1 cellular context compared by ENCODE assay signal in genomic region chr16:14285542-14286380, GRCh38.
TF ChIP-seq lines count a peak whose summit lies in the region.

No MANE protein-coding gene starts in this region.

TF ChIP-seq in HepG2, 621 proteins besides CTCF, POLR2A, EP300 and RAD21 (continued from another document and continues in another):
- TF ChIP-seq, protein P1, sequence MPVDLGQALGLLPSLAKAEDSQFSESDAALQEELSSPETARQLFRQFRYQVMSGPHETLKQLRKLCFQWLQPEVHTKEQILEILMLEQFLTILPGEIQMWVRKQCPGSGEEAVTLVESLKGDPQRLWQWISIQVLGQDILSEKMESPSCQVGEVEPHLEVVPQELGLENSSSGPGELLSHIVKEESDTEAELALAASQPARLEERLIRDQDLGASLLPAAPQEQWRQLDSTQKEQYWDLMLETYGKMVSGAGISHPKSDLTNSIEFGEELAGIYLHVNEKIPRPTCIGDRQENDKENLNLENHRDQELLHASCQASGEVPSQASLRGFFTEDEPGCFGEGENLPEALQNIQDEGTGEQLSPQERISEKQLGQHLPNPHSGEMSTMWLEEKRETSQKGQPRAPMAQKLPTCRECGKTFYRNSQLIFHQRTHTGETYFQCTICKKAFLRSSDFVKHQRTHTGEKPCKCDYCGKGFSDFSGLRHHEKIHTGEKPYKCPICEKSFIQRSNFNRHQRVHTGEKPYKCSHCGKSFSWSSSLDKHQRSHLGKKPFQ (CRISPR knock-in tag; IDR thresholded peaks at IDR 0.05; ENCODE audit: insufficient replicate concordance): peak; percentile 91
- peak; percentile 86 for TF ChIP-seq ZBTB7A (CRISPR knock-in tag; IDR thresholded peaks at IDR 0.05)
- no peak; the same call in 1 of the 2 replicates for TF ChIP-seq ZNF138 (CRISPR knock-in tag; IDR thresholded peaks at IDR 0.05; ENCODE audit: low read depth)
- peak; percentile 58; the same call in 1 of the 2 replicates for TF ChIP-seq ZNF446 (CRISPR knock-in tag; IDR thresholded peaks at IDR 0.05)
- peak; percentile 94 for TF ChIP-seq ZFP36L1 (CRISPR knock-in tag; IDR thresholded peaks at IDR 0.05)
- TF ChIP-seq, protein P2, sequence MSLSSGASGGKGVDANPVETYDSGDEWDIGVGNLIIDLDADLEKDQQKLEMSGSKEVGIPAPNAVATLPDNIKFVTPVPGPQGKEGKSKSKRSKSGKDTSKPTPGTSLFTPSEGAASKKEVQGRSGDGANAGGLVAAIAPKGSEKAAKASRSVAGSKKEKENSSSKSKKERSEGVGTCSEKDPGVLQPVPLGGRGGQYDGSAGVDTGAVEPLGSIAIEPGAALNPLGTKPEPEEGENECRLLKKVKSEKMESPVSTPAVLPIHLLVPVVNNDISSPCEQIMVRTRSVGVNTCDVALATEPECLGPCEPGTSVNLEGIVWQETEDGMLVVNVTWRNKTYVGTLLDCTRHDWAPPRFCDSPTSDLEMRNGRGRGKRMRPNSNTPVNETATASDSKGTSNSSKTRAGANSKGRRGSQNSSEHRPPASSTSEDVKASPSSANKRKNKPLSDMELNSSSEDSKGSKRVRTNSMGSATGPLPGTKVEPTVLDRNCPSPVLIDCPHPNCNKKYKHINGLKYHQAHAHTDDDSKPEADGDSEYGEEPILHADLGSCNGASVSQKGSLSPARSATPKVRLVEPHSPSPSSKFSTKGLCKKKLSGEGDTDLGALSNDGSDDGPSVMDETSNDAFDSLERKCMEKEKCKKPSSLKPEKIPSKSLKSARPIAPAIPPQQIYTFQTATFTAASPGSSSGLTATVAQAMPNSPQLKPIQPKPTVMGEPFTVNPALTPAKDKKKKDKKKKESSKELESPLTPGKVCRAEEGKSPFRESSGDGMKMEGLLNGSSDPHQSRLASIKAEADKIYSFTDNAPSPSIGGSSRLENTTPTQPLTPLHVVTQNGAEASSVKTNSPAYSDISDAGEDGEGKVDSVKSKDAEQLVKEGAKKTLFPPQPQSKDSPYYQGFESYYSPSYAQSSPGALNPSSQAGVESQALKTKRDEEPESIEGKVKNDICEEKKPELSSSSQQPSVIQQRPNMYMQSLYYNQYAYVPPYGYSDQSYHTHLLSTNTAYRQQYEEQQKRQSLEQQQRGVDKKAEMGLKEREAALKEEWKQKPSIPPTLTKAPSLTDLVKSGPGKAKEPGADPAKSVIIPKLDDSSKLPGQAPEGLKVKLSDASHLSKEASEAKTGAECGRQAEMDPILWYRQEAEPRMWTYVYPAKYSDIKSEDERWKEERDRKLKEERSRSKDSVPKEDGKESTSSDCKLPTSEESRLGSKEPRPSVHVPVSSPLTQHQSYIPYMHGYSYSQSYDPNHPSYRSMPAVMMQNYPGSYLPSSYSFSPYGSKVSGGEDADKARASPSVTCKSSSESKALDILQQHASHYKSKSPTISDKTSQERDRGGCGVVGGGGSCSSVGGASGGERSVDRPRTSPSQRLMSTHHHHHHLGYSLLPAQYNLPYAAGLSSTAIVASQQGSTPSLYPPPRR (CRISPR knock-in tag; IDR thresholded peaks at IDR 0.05; ENCODE audit: borderline replicate concordance): peak; percentile 84
- no peak for TF ChIP-seq ZNF253 (CRISPR knock-in tag; IDR thresholded peaks at IDR 0.05; ENCODE audit: borderline replicate concordance)
- peak; percentile 85; the same call in 1 of the 2 replicates for TF ChIP-seq KDM5B (CRISPR knock-in tag; IDR thresholded peaks at IDR 0.05; ENCODE audit: borderline replicate concordance)
- peak; percentile 48 for TF ChIP-seq ZNF883 (CRISPR knock-in tag; IDR thresholded peaks at IDR 0.05; ENCODE audit: not compliant biosample characterization)
- peak; percentile 90 for TF ChIP-seq PHF21A (CRISPR knock-in tag; IDR thresholded peaks at IDR 0.05)
- peak; percentile 83; the same call in 1 of the 2 replicates for TF ChIP-seq ZNF567 (CRISPR knock-in tag; IDR thresholded peaks at IDR 0.05; ENCODE audit: borderline replicate concordance)
- no peak; the same call in 1 of the 2 replicates for TF ChIP-seq ZSCAN30 (CRISPR knock-in tag; IDR thresholded peaks at IDR 0.05)
- TF ChIP-seq ZNF225 (CRISPR knock-in tag; IDR thresholded peaks at IDR 0.05): peak; percentile 72; the same call in 1 of the 2 replicates
- no peak; the same call in 1 of the 2 replicates for TF ChIP-seq SIN3A (IDR thresholded peaks at IDR 0.05; ENCODE audit: borderline replicate concordance, low read depth, low read length)
- peak; percentile 56; the same call in 1 of the 2 replicates for TF ChIP-seq CREBL2 (CRISPR knock-in tag; IDR thresholded peaks at IDR 0.05; ENCODE audit: borderline replicate concordance)
- TF ChIP-seq TIGD3 (CRISPR knock-in tag; IDR thresholded peaks at IDR 0.05; ENCODE audit: borderline replicate concordance): no peak
- peak; percentile 99 for TF ChIP-seq ZNF383 (CRISPR knock-in tag; IDR thresholded peaks at IDR 0.05; ENCODE audit: borderline replicate concordance)
- peak; percentile 84; the same call in 1 of the 2 replicates for TF ChIP-seq ZNF607 (CRISPR knock-in tag; IDR thresholded peaks at IDR 0.05; ENCODE audit: borderline replicate concordance)
- TF ChIP-seq GABPB1 (CRISPR knock-in tag; IDR thresholded peaks at IDR 0.05): peak; percentile 83
- TF ChIP-seq ZNF775 (CRISPR knock-in tag; IDR thresholded peaks at IDR 0.05; ENCODE audit: borderline replicate concordance): 0 out of 2 replicates have a peak, but pooled peaks have one; percentile 29
- peak; percentile 74; the same call in 1 of the 2 replicates for TF ChIP-seq ZMYM3 (CRISPR knock-in tag; IDR thresholded peaks at IDR 0.05)
- TF ChIP-seq ZNF670 (CRISPR knock-in tag; IDR thresholded peaks at IDR 0.05; ENCODE audit: borderline replicate concordance): peak; percentile 100
- TF ChIP-seq TAF1 (CRISPR knock-in tag; IDR thresholded peaks at IDR 0.05): peak; percentile 54; the same call in 1 of the 2 replicates
- peak; percentile 92 for TF ChIP-seq ZNF350 (CRISPR knock-in tag; IDR thresholded peaks at IDR 0.05; ENCODE audit: borderline replicate concordance, low read depth)
- TF ChIP-seq, protein P3, sequence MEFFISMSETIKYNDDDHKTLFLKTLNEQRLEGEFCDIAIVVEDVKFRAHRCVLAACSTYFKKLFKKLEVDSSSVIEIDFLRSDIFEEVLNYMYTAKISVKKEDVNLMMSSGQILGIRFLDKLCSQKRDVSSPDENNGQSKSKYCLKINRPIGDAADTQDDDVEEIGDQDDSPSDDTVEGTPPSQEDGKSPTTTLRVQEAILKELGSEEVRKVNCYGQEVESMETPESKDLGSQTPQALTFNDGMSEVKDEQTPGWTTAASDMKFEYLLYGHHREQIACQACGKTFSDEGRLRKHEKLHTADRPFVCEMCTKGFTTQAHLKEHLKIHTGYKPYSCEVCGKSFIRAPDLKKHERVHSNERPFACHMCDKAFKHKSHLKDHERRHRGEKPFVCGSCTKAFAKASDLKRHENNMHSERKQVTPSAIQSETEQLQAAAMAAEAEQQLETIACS (CRISPR knock-in tag; IDR thresholded peaks at IDR 0.05): peak; percentile 97
- TF ChIP-seq ZNF878 (CRISPR knock-in tag; IDR thresholded peaks at IDR 0.05): peak; percentile 76; the same call in 1 of the 2 replicates
- peak; percentile 79 for TF ChIP-seq ZNF430 (CRISPR knock-in tag; IDR thresholded peaks at IDR 0.05)
- peak; percentile 65 for TF ChIP-seq ZNF235 (CRISPR knock-in tag; IDR thresholded peaks at IDR 0.05; ENCODE audit: borderline replicate concordance)
- TF ChIP-seq ZIK1 (CRISPR knock-in tag; IDR thresholded peaks at IDR 0.05; ENCODE audit: borderline replicate concordance, low read depth): peak; percentile 89; the same call in 1 of the 2 replicates
- peak; percentile 89; the same call in 1 of the 2 replicates for TF ChIP-seq ZNF552 (CRISPR knock-in tag; IDR thresholded peaks at IDR 0.05; ENCODE audit: borderline replicate concordance)
- TF ChIP-seq GLI4 (CRISPR knock-in tag; IDR thresholded peaks at IDR 0.05; ENCODE audit: borderline replicate concordance): peak; percentile 87; the same call in 1 of the 2 replicates
- TF ChIP-seq ZKSCAN5 (CRISPR knock-in tag; IDR thresholded peaks at IDR 0.05): no peak
- peak; percentile 100 for TF ChIP-seq GTF3A (CRISPR knock-in tag; conservative IDR thresholded peaks at IDR 0.05)
- TF ChIP-seq PAX8 (CRISPR knock-in tag; IDR thresholded peaks at IDR 0.05; ENCODE audit: borderline replicate concordance): peak; percentile 99
- TF ChIP-seq CEBPG (CRISPR knock-in tag; IDR thresholded peaks at IDR 0.05): peak; percentile 76
- peak; percentile 33; the same call in 1 of the 2 replicates for TF ChIP-seq HOXD1 (CRISPR knock-in tag; IDR thresholded peaks at IDR 0.05)
- TF ChIP-seq ZNF224 (CRISPR knock-in tag; IDR thresholded peaks at IDR 0.05): 0 out of 2 replicates have a peak, but pooled peaks have one; percentile 26
- TF ChIP-seq TRIM22 (IDR thresholded peaks at IDR 0.05): no peak
- TF ChIP-seq TBX3 (IDR thresholded peaks at IDR 0.05; ENCODE audit: borderline replicate concordance): no peak
- TF ChIP-seq, protein P4, sequence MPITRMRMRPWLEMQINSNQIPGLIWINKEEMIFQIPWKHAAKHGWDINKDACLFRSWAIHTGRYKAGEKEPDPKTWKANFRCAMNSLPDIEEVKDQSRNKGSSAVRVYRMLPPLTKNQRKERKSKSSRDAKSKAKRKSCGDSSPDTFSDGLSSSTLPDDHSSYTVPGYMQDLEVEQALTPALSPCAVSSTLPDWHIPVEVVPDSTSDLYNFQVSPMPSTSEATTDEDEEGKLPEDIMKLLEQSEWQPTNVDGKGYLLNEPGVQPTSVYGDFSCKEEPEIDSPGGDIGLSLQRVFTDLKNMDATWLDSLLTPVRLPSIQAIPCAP (CRISPR knock-in tag; IDR thresholded peaks at IDR 0.05; ENCODE audit: low read depth): 0 out of 2 replicates have a peak, but pooled peaks have one; percentile 88
- 0 out of 2 replicates have a peak, but pooled peaks have one; percentile 5 for TF ChIP-seq SMC3 (IDR thresholded peaks at IDR 0.05; ENCODE audit: low read length)
- TF ChIP-seq HNRNPUL1 (IDR thresholded peaks at IDR 0.05; ENCODE audit: low read depth, low read length): no peak
- TF ChIP-seq E2F1 (CRISPR knock-in tag; IDR thresholded peaks at IDR 0.05): no peak; the same call in 1 of the 2 replicates
- no peak; the same call in 1 of the 2 replicates for TF ChIP-seq TMF1 (CRISPR knock-in tag; IDR thresholded peaks at IDR 0.05; ENCODE audit: low read depth)
- peak; percentile 96 for TF ChIP-seq MAZ (IDR thresholded peaks at IDR 0.05; ENCODE audit: borderline replicate concordance, low read depth, low read length)
- TF ChIP-seq MAZ (CRISPR knock-in tag; IDR thresholded peaks at IDR 0.05; ENCODE audit: low read depth): peak; percentile 99
- peak; percentile 80 for TF ChIP-seq GMEB1 (CRISPR knock-in tag; IDR thresholded peaks at IDR 0.05; ENCODE audit: borderline replicate concordance)
- TF ChIP-seq, protein P5, sequence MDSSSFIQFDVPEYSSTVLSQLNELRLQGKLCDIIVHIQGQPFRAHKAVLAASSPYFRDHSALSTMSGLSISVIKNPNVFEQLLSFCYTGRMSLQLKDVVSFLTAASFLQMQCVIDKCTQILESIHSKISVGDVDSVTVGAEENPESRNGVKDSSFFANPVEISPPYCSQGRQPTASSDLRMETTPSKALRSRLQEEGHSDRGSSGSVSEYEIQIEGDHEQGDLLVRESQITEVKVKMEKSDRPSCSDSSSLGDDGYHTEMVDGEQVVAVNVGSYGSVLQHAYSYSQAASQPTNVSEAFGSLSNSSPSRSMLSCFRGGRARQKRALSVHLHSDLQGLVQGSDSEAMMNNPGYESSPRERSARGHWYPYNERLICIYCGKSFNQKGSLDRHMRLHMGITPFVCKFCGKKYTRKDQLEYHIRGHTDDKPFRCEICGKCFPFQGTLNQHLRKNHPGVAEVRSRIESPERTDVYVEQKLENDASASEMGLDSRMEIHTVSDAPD (CRISPR knock-in tag; IDR thresholded peaks at IDR 0.05): peak; percentile 70; the same call in 1 of the 2 replicates
